ENCODE assay signal across 1 cellular context in genomic region chr13:50244913-50245574, GRCh38.
TF ChIP-seq lines count a peak whose summit lies in the region.

No MANE protein-coding gene starts in this region.

TF ChIP-seq in HepG2, 621 proteins besides CTCF, POLR2A, EP300 and RAD21 (continued from another document):
- TF ChIP-seq, protein P1, sequence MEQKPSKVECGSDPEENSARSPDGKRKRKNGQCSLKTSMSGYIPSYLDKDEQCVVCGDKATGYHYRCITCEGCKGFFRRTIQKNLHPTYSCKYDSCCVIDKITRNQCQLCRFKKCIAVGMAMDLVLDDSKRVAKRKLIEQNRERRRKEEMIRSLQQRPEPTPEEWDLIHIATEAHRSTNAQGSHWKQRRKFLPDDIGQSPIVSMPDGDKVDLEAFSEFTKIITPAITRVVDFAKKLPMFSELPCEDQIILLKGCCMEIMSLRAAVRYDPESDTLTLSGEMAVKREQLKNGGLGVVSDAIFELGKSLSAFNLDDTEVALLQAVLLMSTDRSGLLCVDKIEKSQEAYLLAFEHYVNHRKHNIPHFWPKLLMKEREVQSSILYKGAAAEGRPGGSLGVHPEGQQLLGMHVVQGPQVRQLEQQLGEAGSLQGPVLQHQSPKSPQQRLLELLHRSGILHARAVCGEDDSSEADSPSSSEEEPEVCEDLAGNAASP (CRISPR knock-in tag; IDR thresholded peaks at IDR 0.05; ENCODE audit: borderline replicate concordance) = peak; percentile 91
- TF ChIP-seq ZNF557 (CRISPR knock-in tag; IDR thresholded peaks at IDR 0.05) (peak; percentile 91; the same call in 1 of the 2 replicates), ZFY (CRISPR knock-in tag; IDR thresholded peaks at IDR 0.05) (peak; percentile 72), ZNF788 (CRISPR knock-in tag; IDR thresholded peaks at IDR 0.05; ENCODE audit: borderline replicate concordance) (peak; percentile 87; the same call in 1 of the 2 replicates), ZBTB1 (CRISPR knock-in tag; IDR thresholded peaks at IDR 0.05; ENCODE audit: borderline replicate concordance) (no peak; the same call in 1 of the 2 replicates), DDIT3 (CRISPR knock-in tag; IDR thresholded peaks at IDR 0.05) (0 out of 2 replicates have a peak, but pooled peaks have one; percentile 33), KDM6A (CRISPR knock-in tag; IDR thresholded peaks at IDR 0.05; ENCODE audit: low read depth) (peak; percentile 95), ZNF501 (CRISPR knock-in tag; IDR thresholded peaks at IDR 0.05) (peak; percentile 61; the same call in 1 of the 2 replicates), JUN (CRISPR knock-in tag; IDR thresholded peaks at IDR 0.05) (peak; percentile 99), SATB2 (CRISPR knock-in tag; IDR thresholded peaks at IDR 0.05) (no peak), ZNF749 (CRISPR knock-in tag; IDR thresholded peaks at IDR 0.05; ENCODE audit: borderline replicate concordance) (no peak), ZNF331 (CRISPR knock-in tag; IDR thresholded peaks at IDR 0.05) (peak; percentile 90), SKIL (CRISPR knock-in tag; IDR thresholded peaks at IDR 0.05; ENCODE audit: borderline replicate concordance) (peak; percentile 87), EHMT2 (IDR thresholded peaks at IDR 0.05; ENCODE audit: borderline replicate concordance, low read depth, low read length) (no peak; the same call in none of the 2 replicates), ZFP36L2 (CRISPR knock-in tag; IDR thresholded peaks at IDR 0.05) (no peak), NR2F1 (CRISPR knock-in tag; IDR thresholded peaks at IDR 0.05) (peak; percentile 95 to 98), ZNF724P (CRISPR knock-in tag; IDR thresholded peaks at IDR 0.05; ENCODE audit: borderline replicate concordance) (0 out of 2 replicates have a peak, but pooled peaks have one; percentile 29), BATF2 (CRISPR knock-in tag; IDR thresholded peaks at IDR 0.05) (no peak), TAF1 (CRISPR knock-in tag; IDR thresholded peaks at IDR 0.05) (peak; percentile 28; the same call in 1 of the 2 replicates), ZNF235 (CRISPR knock-in tag; IDR thresholded peaks at IDR 0.05; ENCODE audit: borderline replicate concordance) (no peak), NR2C2 (CRISPR knock-in tag; IDR thresholded peaks at IDR 0.05; ENCODE audit: borderline replicate concordance) (peak; percentile 77), SALL2 (CRISPR knock-in tag; IDR thresholded peaks at IDR 0.05) (peak; percentile 70; the same call in 1 of the 2 replicates), SETDB1 (CRISPR knock-in tag; IDR thresholded peaks at IDR 0.05; ENCODE audit: borderline replicate concordance) (no peak), CREM (IDR thresholded peaks at IDR 0.05) (peak; percentile 91), CREM (CRISPR knock-in tag; IDR thresholded peaks at IDR 0.05) (no peak), MED13 (CRISPR knock-in tag; IDR thresholded peaks at IDR 0.05) (peak; percentile 49; the same call in 1 of the 2 replicates), ZEB1 (IDR thresholded peaks at IDR 0.05; ENCODE audit: insufficient replicate concordance, low read depth) (peak; percentile 91), MEIS1 (CRISPR knock-in tag; IDR thresholded peaks at IDR 0.05; ENCODE audit: borderline replicate concordance) (peak; percentile 88), MXI1 (IDR thresholded peaks at IDR 0.05; ENCODE audit: borderline replicate concordance, low read depth, low read length) (peak; percentile 69; the same call in 1 of the 3 replicates), MAFK (conservative IDR thresholded peaks at IDR 0.05 in 1 of 2, IDR thresholded peaks at IDR 0.05 in 1 of 2; ENCODE audit: low read length in 2 of 2) (no peak), MIER3 (CRISPR knock-in tag; IDR thresholded peaks at IDR 0.05; ENCODE audit: borderline replicate concordance) (peak; percentile 95; the same call in 1 of the 2 replicates), PHF8 (CRISPR knock-in tag; IDR thresholded peaks at IDR 0.05) (peak; percentile 55), DNMT3B (CRISPR knock-in tag; conservative IDR thresholded peaks at IDR 0.05) (peak; percentile 93), ZFP62 (CRISPR knock-in tag; IDR thresholded peaks at IDR 0.05) (no peak), BCLAF1 (IDR thresholded peaks at IDR 0.05) (no peak), PITX1 (CRISPR knock-in tag; IDR thresholded peaks at IDR 0.05) (peak; percentile 95), ZNF441 (CRISPR knock-in tag; IDR thresholded peaks at IDR 0.05; ENCODE audit: borderline replicate concordance) (peak; percentile 70; the same call in 1 of the 2 replicates), FIP1L1 (IDR thresholded peaks at IDR 0.05; ENCODE audit: borderline replicate concordance, insufficient read depth, low read depth, low read length) (no peak), ZNF547 (CRISPR knock-in tag; IDR thresholded peaks at IDR 0.05) (peak; percentile 63), KDM4B (CRISPR knock-in tag; IDR thresholded peaks at IDR 0.05) (peak; percentile 87), FOSL2 (CRISPR knock-in tag; IDR thresholded peaks at IDR 0.05) (peak; percentile 100), HHEX (CRISPR knock-in tag; IDR thresholded peaks at IDR 0.05) (0 out of 2 replicates have a peak, but pooled peaks have one; percentile 58), ZNF781 (CRISPR knock-in tag; IDR thresholded peaks at IDR 0.05; ENCODE audit: borderline replicate concordance, not compliant biosample characterization) (peak; percentile 84), ZMYM4 (CRISPR knock-in tag; IDR thresholded peaks at IDR 0.05) (peak; percentile 98), NFKB2 (CRISPR knock-in tag; IDR thresholded peaks at IDR 0.05; ENCODE audit: borderline replicate concordance) (no peak), SIX1 (CRISPR knock-in tag; IDR thresholded peaks at IDR 0.05; ENCODE audit: borderline replicate concordance) (peak; percentile 83; the same call in 1 of the 2 replicates)
- TF ChIP-seq, protein P2, sequence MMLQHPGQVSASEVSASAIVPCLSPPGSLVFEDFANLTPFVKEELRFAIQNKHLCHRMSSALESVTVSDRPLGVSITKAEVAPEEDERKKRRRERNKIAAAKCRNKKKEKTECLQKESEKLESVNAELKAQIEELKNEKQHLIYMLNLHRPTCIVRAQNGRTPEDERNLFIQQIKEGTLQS (CRISPR knock-in tag; IDR thresholded peaks at IDR 0.05) = peak; percentile 98
- TF ChIP-seq, protein P3, sequence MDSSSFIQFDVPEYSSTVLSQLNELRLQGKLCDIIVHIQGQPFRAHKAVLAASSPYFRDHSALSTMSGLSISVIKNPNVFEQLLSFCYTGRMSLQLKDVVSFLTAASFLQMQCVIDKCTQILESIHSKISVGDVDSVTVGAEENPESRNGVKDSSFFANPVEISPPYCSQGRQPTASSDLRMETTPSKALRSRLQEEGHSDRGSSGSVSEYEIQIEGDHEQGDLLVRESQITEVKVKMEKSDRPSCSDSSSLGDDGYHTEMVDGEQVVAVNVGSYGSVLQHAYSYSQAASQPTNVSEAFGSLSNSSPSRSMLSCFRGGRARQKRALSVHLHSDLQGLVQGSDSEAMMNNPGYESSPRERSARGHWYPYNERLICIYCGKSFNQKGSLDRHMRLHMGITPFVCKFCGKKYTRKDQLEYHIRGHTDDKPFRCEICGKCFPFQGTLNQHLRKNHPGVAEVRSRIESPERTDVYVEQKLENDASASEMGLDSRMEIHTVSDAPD (CRISPR knock-in tag; IDR thresholded peaks at IDR 0.05) = peak; percentile 85; the same call in 1 of the 2 replicates
